In genomic region chr14:73712540-73713141, GRCh38 we compare ENCODE assay signal across 8 cellular contexts. TPM values are rescaled to one million over a fixed set of nuclear protein-coding genes. Genes with fewer than 3 reads are reported as not detected.
DNase-seq lines count a peak whose midpoint lies in the region; ATAC-seq, FAIRE-seq and TF ChIP-seq lines count a peak whose summit lies in the region.

No MANE protein-coding gene starts in this region.

- ATAC-seq in HG02870 (IDR thresholded peaks at IDR 0.05; ENCODE audit: unreplicated experiment) (peak; percentile 42), RWPE2 (ENCODE audit: low read depth) (peak; percentile 11), lung (ENCODE audit: insufficient read depth, low FRiP score) (no peak), HG03135 (IDR thresholded peaks at IDR 0.05; ENCODE audit: unreplicated experiment) (no peak)

- H3K36me3 ChIP-seq in RWPE2 (ENCODE audit: low read depth) (peaks cover 26% of the 10 kb centered on the region), bronchial epithelial cell (ENCODE audit: control insufficient read depth, insufficient read depth, low read length) (peaks cover 4% of the 10 kb centered on the region), lung (ENCODE audit: control insufficient read depth in 2 of 2, insufficient read depth in 2 of 2, low read length in 2 of 2) (peaks cover 0 to 9% of the 10 kb centered on the region in 2 donors)

- H3K27me3 ChIP-seq in RWPE2 (ENCODE audit: insufficient read depth, poor library complexity, severe bottlenecking) (no peaks in the 10 kb centered on the region), bronchial epithelial cell (ENCODE audit: control insufficient read depth, insufficient read depth, low read length) (no peaks in the 10 kb centered on the region), lung (ENCODE audit: control insufficient read depth, insufficient read depth) (no peaks in the 10 kb centered on the region)

- H3K27ac ChIP-seq in RWPE2 (ENCODE audit: poor library complexity, severe bottlenecking) (peak overlapping the region; percentile 81), lung (ENCODE audit: low read depth in 1 of 2, low read length in 1 of 2) (peak overlapping the region in 1 of 2 donors; percentile 26), substantia nigra (ENCODE audit: low read depth, low read length, poor library complexity, severe bottlenecking) (peak overlapping the region; percentile 90)

- peaks cover 16% of the 10 kb centered on the region for H3K4me1 ChIP-seq in RWPE2 (ENCODE audit: insufficient read depth, poor library complexity, severe bottlenecking)
- H3K4me1 ChIP-seq in lung (ENCODE audit: control insufficient read depth in 2 of 2, insufficient read depth in 2 of 2, low read length in 2 of 2) = peaks cover 0 to 14% of the 10 kb centered on the region in 2 donors

- H3K4me3 ChIP-seq in RWPE2 (ENCODE audit: severe bottlenecking) (peak overlapping the region; percentile 71), bronchial epithelial cell (ENCODE audit: low read depth, low read length) (peak overlapping the region; percentile 83), lung (peak overlapping the region; percentile 76)

- DNase-seq in DMS79 (lab: John Stamatoyannopoulos, UW) (peak; percentile 78), RWPE2 (ENCODE audit: low spot score) (no peak), bronchial epithelial cell (ENCODE audit: low read depth) (no peak), lung (ENCODE audit: low spot score) (no peak), substantia nigra (lab: John Stamatoyannopoulos, UW) (peak in 9 of 49 donors; percentile 16 to 60 (median 44)), GDM1 (lab: John Stamatoyannopoulos, UW) (no peak)

- FAIRE-seq in bronchial epithelial cell (lab: Jason Lieb, UNC) = no peak

- H3K9me3 ChIP-seq in RWPE2 (ENCODE audit: severe bottlenecking) = no peaks in the 10 kb centered on the region
- H3K9me3 ChIP-seq in lung (ENCODE audit: control insufficient read depth in 2 of 2, insufficient read depth in 1 of 2, low read length in 1 of 2) = no peaks in the 10 kb centered on the region

- 12 to 40% methylated on average over 19 of the region's 19 CpGs for WGBS in lung, 2 donors

- no peak for TF ChIP-seq CTCF in RWPE2 (IDR thresholded peaks at IDR 0.05; ENCODE audit: poor library complexity, severe bottlenecking)
- no peak for TF ChIP-seq CTCF in bronchial epithelial cell (IDR thresholded peaks at IDR 0.05; ENCODE audit: insufficient read depth, low read length, severe bottlenecking)
- no peak for TF ChIP-seq CTCF in lung (IDR thresholded peaks at IDR 0.05; ENCODE audit: control extremely low read depth, extremely low read depth)

RNA-seq across cellular contexts. Expression of gene PNMA1, which starts 1.5 kb away (rescaled TPM):
- 10.5 and 13.1 TPM in 2 replicates for total RNA-seq in bronchial epithelial cell
- total RNA-seq in lung = 10 to 100 TPM; 31.9 to 34.1 TPM
- 10 to 100 TPM; 11.0 to 19.6 TPM for polyA plus RNA-seq in lung

Comparison
In these comparisons a context has a peak if more than half of its experiments do, and no peak if none do; other contexts are left out.
1. ATAC-seq: peak in HG02870 (single experiment) and RWPE2 (single experiment); none in lung (single experiment) and HG03135 (single experiment).
2. Peak in every context shown above with its lines, with median percentiles within 50 percentile points of each other: H3K4me3 ChIP-seq.